ENCODE assay signal across 8 cellular contexts in the genomic region with DNA sequence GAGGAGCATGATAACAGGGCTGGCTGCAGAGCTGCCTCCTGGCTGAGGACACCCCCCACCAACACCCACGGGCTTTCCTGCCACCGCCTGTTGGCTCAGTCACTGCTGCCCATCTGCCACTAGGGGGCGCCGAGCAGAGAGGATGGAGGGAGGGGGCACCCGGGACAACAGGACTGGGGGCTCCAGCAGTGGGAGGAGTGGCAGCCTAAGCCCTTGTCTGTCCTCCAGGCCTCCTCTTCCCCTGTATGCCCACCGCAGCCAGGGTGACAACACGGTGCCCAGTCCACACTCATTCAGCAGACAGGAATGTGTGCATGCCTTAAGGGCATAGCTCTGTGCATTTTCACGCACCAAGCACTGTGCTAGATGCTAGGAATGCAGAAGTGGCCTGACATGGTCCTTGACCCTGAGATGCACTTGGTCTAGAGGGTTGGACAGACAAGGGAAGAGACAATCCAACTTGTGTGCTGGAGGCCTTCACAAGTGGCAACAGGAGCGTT.
DNase-seq lines count a peak whose midpoint lies in the region; ATAC-seq, FAIRE-seq and TF ChIP-seq lines count a peak whose summit lies in the region.

No MANE protein-coding gene starts in this region.

- H3K36me3 Mint-ChIP-seq in H9 (ENCODE audit: insufficient read depth in 1 of 3, low read depth in 3 of 3) (peaks cover 0 to 7% (median 4%) of the 10 kb centered on the region in 3 experiments; a peak in 4 of 7 replicates), nephron (ENCODE audit: low read depth) (peaks cover 23% of the 10 kb centered on the region)

- H2BK5ac ChIP-seq in H9 (ENCODE audit: insufficient read length, low read length): no peak overlapping the region

- H3K27ac ChIP-seq in A549: peak overlapping the region; percentile 38 to 67; a peak in 5 of 6 replicates
- no peak overlapping the region for H3K27ac ChIP-seq in H9 (ENCODE audit: insufficient read length, low read depth, low read length)

- H4K20me1 ChIP-seq in H9 (ENCODE audit: control insufficient read depth, insufficient read depth, insufficient read length): no peaks in the 10 kb centered on the region

- no peak overlapping the region for H2BK12ac ChIP-seq in H9 (ENCODE audit: insufficient read length, low read depth, low read length)

- H2BK120ac ChIP-seq in H9 (ENCODE audit: low read depth, low read length, poor library complexity, severe bottlenecking): no peak overlapping the region

- WGBS in A549 (ENCODE audit: missing lambda C conversion rate): 50% methylated on average over 2 of the region's 9 CpGs
- no CpG with 5 or more reads among the region's 9 CpGs for WGBS in H9 (ENCODE audit: extremely low coverage, insufficient read length, low lambda C conversion rate)

- POLR2A ChIA-PET in A549 (lab: Yijun Ruan, JAX): no interaction called here

- H3K4me2 ChIP-seq in A549 (peak overlapping the region; percentile 16; the same call in 1 of the 3 replicates), H9 (ENCODE audit: insufficient read depth, insufficient read length, low read length) (no peak overlapping the region)

- H2AFZ ChIP-seq in H9 (ENCODE audit: low read length): no peak overlapping the region

- no peak overlapping the region for H3K9ac ChIP-seq in H9 (ENCODE audit: extremely low read depth, insufficient read length, low read length)

- H4K8ac ChIP-seq in H9 (replicated peaks; ENCODE audit: insufficient read length, low read depth, low read length): no peak overlapping the region

- FAIRE-seq in A549 (lab: Jason Lieb, UNC): peak; percentile 54

- no peaks in the 10 kb centered on the region for H3K23me2 ChIP-seq in H9 (ENCODE audit: insufficient read length, low read depth, low read length, poor library complexity, severe bottlenecking)

- no peak overlapping the region for H2BK20ac ChIP-seq in H9 (ENCODE audit: low read depth, low read length, poor library complexity, severe bottlenecking)

- peaks cover 47% of the 10 kb centered on the region for H3K4me1 ChIP-seq in A549
- H3K4me1 ChIP-seq in H9 (ENCODE audit: insufficient read depth, low read length): no peaks in the 10 kb centered on the region

- H3K18ac ChIP-seq in H9 (ENCODE audit: insufficient read length, low read depth, low read length): no peak overlapping the region

- TF ChIP-seq CTCF in A549 (IDR thresholded peaks at IDR 0.05) (peak; percentile 39), H9 (conservative IDR thresholded peaks at IDR 0.05) (peak; percentile 95), choroid plexus epithelial cell (conservative IDR thresholded peaks at IDR 0.05; ENCODE audit: low read depth, low read length) (peak; percentile 65), nephron (IDR thresholded peaks at IDR 0.05; ENCODE audit: unreplicated experiment in 3 of 3) (peak; percentile 37 to 57 (median 47))

- H3K23ac ChIP-seq in H9 (ENCODE audit: insufficient read length, low read depth, low read length): no peak overlapping the region

- H3K14ac ChIP-seq in H9 (ENCODE audit: insufficient read depth, low read length): no peak overlapping the region

- H3T11ph ChIP-seq in H9 (ENCODE audit: low read length): no peak overlapping the region

- H3K4me3 Mint-ChIP-seq in H9: no peak overlapping the region
- no peak overlapping the region for H3K4me3 Mint-ChIP-seq in nephron

- no peaks in the 10 kb centered on the region for H3K27me3 ChIP-seq in H9 (ENCODE audit: insufficient read depth, low read length)

- no peak overlapping the region for H2AK5ac ChIP-seq in H9 (ENCODE audit: insufficient read length, low read length)

- H4K91ac ChIP-seq in H9 (ENCODE audit: insufficient read length, low read depth, low read length): no peak overlapping the region

- H3K56ac ChIP-seq in H9 (ENCODE audit: insufficient read length, low read depth, low read length): no peak overlapping the region

- ATAC-seq in A549: peak; percentile 60 to 78; a peak in 4 of 6 replicates
- ATAC-seq in GM19395 (IDR thresholded peaks at IDR 0.05; ENCODE audit: unreplicated experiment): no peak

- H3K9me3 ChIP-seq in A549: no peaks in the 10 kb centered on the region
- H3K9me3 ChIP-seq in H9 (ENCODE audit: control insufficient read depth, low read depth, low read length): no peaks in the 10 kb centered on the region

- H3K27ac Mint-ChIP-seq in H9 (no peak overlapping the region), nephron (no peak overlapping the region)

- no peaks in the 10 kb centered on the region for H3K79me2 ChIP-seq in H9 (ENCODE audit: insufficient read depth, low read length)

- H2BK15ac ChIP-seq in H9 (ENCODE audit: low read depth, low read length): no peak overlapping the region

- H3K4me3 ChIP-seq in A549: no peak overlapping the region
- H3K4me3 ChIP-seq in choroid plexus epithelial cell (ENCODE audit: low read depth, low read length): no peak overlapping the region

- H3K27me3 Mint-ChIP-seq in H9 (ENCODE audit: low read depth): no peaks in the 10 kb centered on the region
- no peaks in the 10 kb centered on the region for H3K27me3 Mint-ChIP-seq in nephron (ENCODE audit: low read depth)

- CTCF ChIA-PET in A549 (lab: Yijun Ruan, JAX): interaction anchor here (0.6 to 34.7 kb wide), 6 partner anchors 9 to 553 kb away, joined by 3 to 848 read pairs (median 6); no protein-coding TSS in a partner anchor

- DNase-seq in A549 (ENCODE audit: low read depth in 1 of 2, low spot score in 1 of 2) (peak; percentile 25 to 32), H9 (peak; percentile 67), choroid plexus epithelial cell (ENCODE audit: low read depth) (peak; percentile 25), LoVo (ENCODE audit: low spot score) (no peak), SIG-M5 (lab: John Stamatoyannopoulos, UW) (no peak)
- peak; percentile 66 for DNase-seq in activated CD4-positive, CD25-positive, alpha-beta regulatory T cell treated with anti-CD3 and anti-CD28 coated beads, Interleukin-2, amount 50 U/mL, for 72 hours

- H4K5ac ChIP-seq in H9 (ENCODE audit: insufficient read length, low read depth, low read length): no peak overlapping the region

- no peak overlapping the region for H3K4ac ChIP-seq in H9 (ENCODE audit: low read depth, low read length)

- peak; percentile 41 to 42 for TF ChIP-seq RAD21 in A549 (conservative IDR thresholded peaks at IDR 0.05 in 1 of 2, IDR thresholded peaks at IDR 0.05 in 1 of 2)

- H3K9me3 Mint-ChIP-seq in H9 (no peaks in the 10 kb centered on the region), nephron (no peaks in the 10 kb centered on the region)

- H3K4me1 Mint-ChIP-seq in H9 (peaks cover 3 to 5% of the 10 kb centered on the region in 2 experiments; a peak in 3 of 4 replicates), nephron (no peaks in the 10 kb centered on the region)

- no peak for TF ChIP-seq POLR2A in A549 (IDR thresholded peaks at IDR 0.05; ENCODE audit: low read length)

- no peaks in the 10 kb centered on the region for H3K79me1 ChIP-seq in H9 (ENCODE audit: insufficient read depth, low read depth, low read length, poor library complexity, severe bottlenecking)

- no peak for TF ChIP-seq EP300 in A549 (IDR thresholded peaks at IDR 0.05)

TF ChIP-seq in A549, 52 proteins besides CTCF, POLR2A, EP300 and RAD21:
- TF ChIP-seq HDAC2 (IDR thresholded peaks at IDR 0.05) (no peak), SMC3 (IDR thresholded peaks at IDR 0.05) (peak; percentile 54), FOSL2 (IDR thresholded peaks at IDR 0.05) (no peak), FOSL2 (CRISPR knock-in tag; IDR thresholded peaks at IDR 0.05) (no peak)

Comparison
In these comparisons a context has a peak if more than half of its experiments do, and no peak if none do; other contexts are left out.
1. DNase-seq: peak in A549 (2 of 2), H9 (single experiment), activated CD4-positive, CD25-positive, alpha-beta regulatory T cell treated with anti-CD3 and anti-CD28 coated beads, Interleukin-2, amount 50 U/mL, for 72 hours (single experiment) and choroid plexus epithelial cell (single experiment); none in LoVo (single experiment) and SIG-M5 (single experiment).
2. CTCF ChIP-seq: peak in every context shown above with its lines; median percentile 95 in H9; 65 in choroid plexus epithelial cell; 47 in nephron; 39 in A549.